1 cellular context compared by ENCODE assay signal in genomic region chr2:96265840-96266569, GRCh38.
TF ChIP-seq lines count a peak whose summit lies in the region.

Gene CIAO1, plus strand, starts transcription at chr2:96266225. Its CDS starts 126 bp downstream, at chr2:96266351.
Gene TMEM127, minus strand, starts transcription at chr2:96265997. Its CDS starts 616 bp downstream, at chr2:96265381.

TF ChIP-seq in HepG2, 621 proteins besides CTCF, POLR2A, EP300 and RAD21 (continued from another document and continues in another):
- TF ChIP-seq ZNF318 (CRISPR knock-in tag; IDR thresholded peaks at IDR 0.05) (peak; percentile 97), TARDBP (CRISPR knock-in tag; IDR thresholded peaks at IDR 0.05) (peak; percentile 94), ZNF780A (CRISPR knock-in tag; IDR thresholded peaks at IDR 0.05) (no peak), MLX (CRISPR knock-in tag; IDR thresholded peaks at IDR 0.05) (no peak; the same call in 1 of the 2 replicates), ZNF34 (CRISPR knock-in tag; IDR thresholded peaks at IDR 0.05; ENCODE audit: borderline replicate concordance) (peak; percentile 73; the same call in 1 of the 2 replicates), SIX1 (CRISPR knock-in tag; IDR thresholded peaks at IDR 0.05; ENCODE audit: borderline replicate concordance) (peak; percentile 35; the same call in 1 of the 2 replicates), SMC3 (IDR thresholded peaks at IDR 0.05; ENCODE audit: low read length) (no peak), KDM3A (CRISPR knock-in tag; IDR thresholded peaks at IDR 0.05; ENCODE audit: low read depth) (peak; percentile 89), ZNF260 (CRISPR knock-in tag; IDR thresholded peaks at IDR 0.05; ENCODE audit: borderline replicate concordance, low read depth) (no peak), ZNF496 (CRISPR knock-in tag; IDR thresholded peaks at IDR 0.05; ENCODE audit: insufficient replicate concordance) (no peak), ZNF546 (CRISPR knock-in tag; conservative IDR thresholded peaks at IDR 0.05) (peak; percentile 97), THAP8 (CRISPR knock-in tag; IDR thresholded peaks at IDR 0.05; ENCODE audit: borderline replicate concordance) (0 out of 2 replicates have a peak, but pooled peaks have one; percentile 84), PREB (CRISPR knock-in tag; IDR thresholded peaks at IDR 0.05) (no peak), ZNF280D (CRISPR knock-in tag; IDR thresholded peaks at IDR 0.05) (peak; percentile 87), NFE2 (CRISPR knock-in tag; IDR thresholded peaks at IDR 0.05) (no peak), SNAPC4 (CRISPR knock-in tag; IDR thresholded peaks at IDR 0.05) (peak; percentile 77), ZNF878 (CRISPR knock-in tag; IDR thresholded peaks at IDR 0.05) (peak; percentile 61; the same call in 1 of the 2 replicates), PRPF4 (IDR thresholded peaks at IDR 0.05; ENCODE audit: low read depth, low read length, poor library complexity, severe bottlenecking) (no peak), ZNF749 (CRISPR knock-in tag; IDR thresholded peaks at IDR 0.05; ENCODE audit: borderline replicate concordance) (no peak), ZNF570 (CRISPR knock-in tag; IDR thresholded peaks at IDR 0.05; ENCODE audit: borderline replicate concordance) (no peak), HNRNPL (IDR thresholded peaks at IDR 0.05; ENCODE audit: low read depth, low read length) (peak; percentile 76), HOXA9 (CRISPR knock-in tag; IDR thresholded peaks at IDR 0.05; ENCODE audit: borderline replicate concordance) (no peak), ZC3H13 (CRISPR knock-in tag; IDR thresholded peaks at IDR 0.05) (no peak; the same call in 1 of the 2 replicates), SP2 (CRISPR knock-in tag; IDR thresholded peaks at IDR 0.05) (peak; percentile 79), ZSCAN29 (CRISPR knock-in tag; conservative IDR thresholded peaks at IDR 0.05) (peak; percentile 92), EEA1 (CRISPR knock-in tag; IDR thresholded peaks at IDR 0.05; ENCODE audit: borderline replicate concordance) (0 out of 2 replicates have a peak, but pooled peaks have one; percentile 68), TCF7L2 (IDR thresholded peaks at IDR 0.05; ENCODE audit: low read depth, low read length) (no peak), DPF2 (CRISPR knock-in tag; IDR thresholded peaks at IDR 0.05; ENCODE audit: borderline replicate concordance, low read depth) (0 out of 2 replicates have a peak, but pooled peaks have one; percentile 21), DZIP1 (CRISPR knock-in tag; IDR thresholded peaks at IDR 0.05) (peak; percentile 88), ZNF800 (CRISPR knock-in tag; IDR thresholded peaks at IDR 0.05) (peak; percentile 89; the same call in 1 of the 2 replicates), HOXA3 (CRISPR knock-in tag; IDR thresholded peaks at IDR 0.05) (peak; percentile 97), ZNF746 (CRISPR knock-in tag; IDR thresholded peaks at IDR 0.05) (peak; percentile 63)
